19 cellular contexts compared by ENCODE assay signal in genomic region chr4:36310237-36310636, GRCh38. TPM values are rescaled to one million over a fixed set of nuclear protein-coding genes. Genes with fewer than 3 reads are reported as not detected.
A peak's percentile ranks its signal among the peaks of the same experiment; 100 is the strongest.
DNase-seq lines count a peak whose midpoint lies in the region; ATAC-seq, FAIRE-seq and TF ChIP-seq lines count a peak whose summit lies in the region.
"Had no signal": no experiment of that assay in that cellular context is flagged by ENCODE, and none has a peak within 500 bp of the region (broad histone marks: within the 10 kb centered on the region; RNA-seq: fewer than 3 reads in every experiment).

No MANE protein-coding gene starts in this region.

- no peak overlapping the region for H3K4me3 Mint-ChIP-seq in activated CD8-positive, alpha-beta T cell treated with anti-CD3 and anti-CD28 coated beads, Interleukin-2, amount 10 ng/mL, durations not matched to agents 7 days and 5 days
- no peak overlapping the region for H3K4me3 Mint-ChIP-seq in activated CD8-positive, alpha-beta T cell treated with anti-CD3 and anti-CD28 coated beads for 36 hours
- peak overlapping the region; percentile 1 for H3K4me3 Mint-ChIP-seq in activated T-helper 17 cell treated with anti-CD3 and anti-CD28 coated beads, Interleukin-2, amount 50 U/mL, for 72 hours
- no peak overlapping the region for H3K4me3 Mint-ChIP-seq in H9
- H3K4me3 Mint-ChIP-seq: nephron progenitor cell had no signal

- intact Hi-C loops in activated CD8-positive, alpha-beta T cell treated with anti-CD3 and anti-CD28 coated beads for 36 hours (cut with micrococcal nuclease): no loop called here
- intact Hi-C loops in spleen (cut with DNase I; ENCODE audit: low total_unique reads): no loop called here
- intact Hi-C loops in body of pancreas (cut with DNase I): no loop called here

- no peak overlapping the region for H3K9ac ChIP-seq in H9 (ENCODE audit: extremely low read depth, insufficient read length, low read length)

- peaks cover 8% of the 10 kb centered on the region for H3K36me3 Mint-ChIP-seq in activated CD8-positive, alpha-beta T cell treated with anti-CD3 and anti-CD28 coated beads, Interleukin-2, amount 10 ng/mL, durations not matched to agents 7 days and 5 days (ENCODE audit: low read depth)
- H3K36me3 Mint-ChIP-seq in activated CD8-positive, alpha-beta T cell treated with anti-CD3 and anti-CD28 coated beads for 36 hours (ENCODE audit: low read depth): no peaks in the 10 kb centered on the region
- no peaks in the 10 kb centered on the region for H3K36me3 Mint-ChIP-seq in activated T-helper 17 cell treated with anti-CD3 and anti-CD28 coated beads, Interleukin-2, amount 50 U/mL, for 72 hours (ENCODE audit: low read depth)
- no peaks in the 10 kb centered on the region for H3K36me3 Mint-ChIP-seq in H9 (ENCODE audit: insufficient read depth in 1 of 3, low read depth in 3 of 3)

- no peaks in the 10 kb centered on the region for H4K20me1 ChIP-seq in H9 (ENCODE audit: control insufficient read depth, insufficient read depth, insufficient read length)

- no peak overlapping the region for H3K56ac ChIP-seq in H9 (ENCODE audit: insufficient read length, low read depth, low read length)

- H3K27me3 Mint-ChIP-seq in activated CD8-positive, alpha-beta T cell treated with anti-CD3 and anti-CD28 coated beads, Interleukin-2, amount 10 ng/mL, durations not matched to agents 7 days and 5 days (ENCODE audit: low read depth): no peaks in the 10 kb centered on the region
- H3K27me3 Mint-ChIP-seq in activated CD8-positive, alpha-beta T cell treated with anti-CD3 and anti-CD28 coated beads for 36 hours: no peaks in the 10 kb centered on the region
- H3K27me3 Mint-ChIP-seq in activated T-helper 17 cell treated with anti-CD3 and anti-CD28 coated beads, Interleukin-2, amount 50 U/mL, for 72 hours: no peaks in the 10 kb centered on the region
- no peaks in the 10 kb centered on the region for H3K27me3 Mint-ChIP-seq in H9 (ENCODE audit: low read depth)

- TF ChIP-seq POLR2A in spleen (IDR thresholded peaks at IDR 0.05) (no peak), body of pancreas (IDR thresholded peaks at IDR 0.05) (no peak)

- H4K8ac ChIP-seq in H9 (replicated peaks; ENCODE audit: insufficient read length, low read depth, low read length): no peak overlapping the region

- H3K27me3 ChIP-seq in spleen (replicated peaks in 1 of 7): no peaks in the 10 kb centered on the region
- H3K27me3 ChIP-seq in H9 (ENCODE audit: insufficient read depth, low read length): no peaks in the 10 kb centered on the region
- no peaks in the 10 kb centered on the region for H3K27me3 ChIP-seq in body of pancreas
- H3K27me3 ChIP-seq: esophagus muscularis mucosa had no signal

- H3K27ac Mint-ChIP-seq in activated CD8-positive, alpha-beta T cell treated with anti-CD3 and anti-CD28 coated beads, Interleukin-2, amount 10 ng/mL, durations not matched to agents 7 days and 5 days: peak overlapping the region; percentile 5
- H3K27ac Mint-ChIP-seq in activated CD8-positive, alpha-beta T cell treated with anti-CD3 and anti-CD28 coated beads for 36 hours: no peak overlapping the region
- H3K27ac Mint-ChIP-seq in activated T-helper 17 cell treated with anti-CD3 and anti-CD28 coated beads, Interleukin-2, amount 50 U/mL, for 72 hours: no peak overlapping the region
- H3K27ac Mint-ChIP-seq in H9: no peak overlapping the region
- H3K27ac Mint-ChIP-seq: nephron progenitor cell had no signal

- POLR2A ChIA-PET in activated CD8-positive, alpha-beta T cell treated with anti-CD3 and anti-CD28 coated beads, Interleukin-2, amount 10 ng/mL, durations not matched to agents 7 days and 5 days (lab: Charles Lee): interaction anchor here (0.6 to 1.4 kb wide), 2 partner anchors 8 to 66 kb away, joined by 3 to 5 read pairs; partner anchors contain the start of gene ARAP2
- POLR2A ChIA-PET in activated CD8-positive, alpha-beta T cell treated with anti-CD3 and anti-CD28 coated beads for 36 hours (lab: Charles Lee): interaction anchor here (0.8 kb wide), 1 partner anchor 66 kb away, joined by 3 read pairs; the partner anchor contains the start of gene ARAP2

- no peak for DNase-seq in activated CD8-positive, alpha-beta T cell treated with anti-CD3 and anti-CD28 coated beads, Interleukin-2, amount 10 ng/mL, durations not matched to agents 7 days and 5 days
- no peak for DNase-seq in activated CD8-positive, alpha-beta T cell treated with anti-CD3 and anti-CD28 coated beads for 36 hours
- DNase-seq in GM18507 (ENCODE audit: extremely low spot score, insufficient read length, low read depth) (no peak), spleen (no peak), H9 (no peak), body of pancreas (no peak)
- DNase-seq: mesendoderm; NCI-H1092; NCI-H2029 treated with DMSO at 0.1 percent for 48 hours; nephron progenitor cell; stimulated activated CD4-positive, alpha-beta T cell treated with anti-CD3 and anti-CD28 coated beads, Interleukin-4, amount 100 ng/mL, for 1 hour had no signal

- H3K4me1 ChIP-seq in spleen (peaks cover 20 to 65% (median 42%) of the 10 kb centered on the region in 6 donors), H9 (ENCODE audit: insufficient read depth, low read length) (no peaks in the 10 kb centered on the region), body of pancreas (no peaks in the 10 kb centered on the region)
- H3K4me1 ChIP-seq: esophagus muscularis mucosa had no signal

- H2BK12ac ChIP-seq in H9 (ENCODE audit: insufficient read length, low read depth, low read length): no peak overlapping the region

- no peak overlapping the region for H2BK5ac ChIP-seq in H9 (ENCODE audit: insufficient read length, low read length)

- H4K5ac ChIP-seq in H9 (ENCODE audit: insufficient read length, low read depth, low read length): no peak overlapping the region

- no peak overlapping the region for H2AK5ac ChIP-seq in H9 (ENCODE audit: insufficient read length, low read length)

- 23 to 45% (median 38%) methylated on average over 4 of the region's 4 CpGs for WGBS in spleen, 5 donors
- WGBS in H9 (ENCODE audit: extremely low coverage, insufficient read length, low lambda C conversion rate): no CpG with 5 or more reads among the region's 4 CpGs
- 50 to 60% methylated on average over 4 of the region's 4 CpGs for WGBS in body of pancreas, 2 donors

- no peak overlapping the region for H4K91ac ChIP-seq in H9 (ENCODE audit: insufficient read length, low read depth, low read length)

- TF ChIP-seq CTCF in activated CD8-positive, alpha-beta T cell treated with anti-CD3 and anti-CD28 coated beads for 36 hours (IDR thresholded peaks at IDR 0.05): no peak
- TF ChIP-seq CTCF in spleen (IDR thresholded peaks at IDR 0.05 in 8 of 11, conservative IDR thresholded peaks at IDR 0.05 in 3 of 11) (no peak), H9 (conservative IDR thresholded peaks at IDR 0.05) (no peak), body of pancreas (IDR thresholded peaks at IDR 0.05) (no peak)

- H3K4me2 ChIP-seq in H9 (ENCODE audit: insufficient read depth, insufficient read length, low read length): no peak overlapping the region

- CTCF ChIA-PET in activated CD8-positive, alpha-beta T cell treated with anti-CD3 and anti-CD28 coated beads, Interleukin-2, amount 10 ng/mL, durations not matched to agents 7 days and 5 days (lab: Charles Lee): interaction anchor here (0.8 to 1.1 kb wide), 3 partner anchors 25 to 89 kb away, joined by 3 to 5 read pairs (median 3); no protein-coding TSS in a partner anchor
- CTCF ChIA-PET in activated CD8-positive, alpha-beta T cell treated with anti-CD3 and anti-CD28 coated beads for 36 hours (lab: Charles Lee): interaction anchor here (1.1 to 1.3 kb wide), 2 partner anchors 39 to 89 kb away, joined by 3 read pairs; no protein-coding TSS in a partner anchor

- no peak for ATAC-seq in activated CD8-positive, alpha-beta T cell treated with anti-CD3 and anti-CD28 coated beads, Interleukin-2, amount 10 ng/mL, durations not matched to agents 7 days and 5 days
- ATAC-seq in activated CD8-positive, alpha-beta T cell treated with anti-CD3 and anti-CD28 coated beads for 36 hours: no peak
- no peak for ATAC-seq in activated T-helper 17 cell treated with anti-CD3 and anti-CD28 coated beads, Interleukin-2, amount 50 U/mL, for 72 hours (replicated peaks)
- ATAC-seq in GM18909 (IDR thresholded peaks at IDR 0.05; ENCODE audit: poor library complexity, unreplicated experiment) (no peak), body of pancreas (no peak)

- no peak overlapping the region for H3T11ph ChIP-seq in H9 (ENCODE audit: low read length)

- no peak overlapping the region for H3K4ac ChIP-seq in H9 (ENCODE audit: low read depth, low read length)

- no peak overlapping the region for H3K23ac ChIP-seq in H9 (ENCODE audit: insufficient read length, low read depth, low read length)

- no peak overlapping the region for H3K14ac ChIP-seq in H9 (ENCODE audit: insufficient read depth, low read length)

- peaks cover 26% of the 10 kb centered on the region for H3K4me1 Mint-ChIP-seq in activated CD8-positive, alpha-beta T cell treated with anti-CD3 and anti-CD28 coated beads, Interleukin-2, amount 10 ng/mL, durations not matched to agents 7 days and 5 days (ENCODE audit: low read depth)
- peaks cover 17% of the 10 kb centered on the region for H3K4me1 Mint-ChIP-seq in activated CD8-positive, alpha-beta T cell treated with anti-CD3 and anti-CD28 coated beads for 36 hours (ENCODE audit: low read depth)
- H3K4me1 Mint-ChIP-seq in activated T-helper 17 cell treated with anti-CD3 and anti-CD28 coated beads, Interleukin-2, amount 50 U/mL, for 72 hours: peaks cover 13% of the 10 kb centered on the region
- H3K4me1 Mint-ChIP-seq in H9: no peaks in the 10 kb centered on the region
- H3K4me1 Mint-ChIP-seq: nephron progenitor cell had no signal

- no peaks in the 10 kb centered on the region for H3K79me1 ChIP-seq in H9 (ENCODE audit: insufficient read depth, low read depth, low read length, poor library complexity, severe bottlenecking)

- no peak overlapping the region for H2BK20ac ChIP-seq in H9 (ENCODE audit: low read depth, low read length, poor library complexity, severe bottlenecking)

- H3K4me3 ChIP-seq in spleen (peak overlapping the region in 3 of 8 donors; percentile 8 to 46 (median 16)), body of pancreas (no peak overlapping the region)
- H3K4me3 ChIP-seq: esophagus muscularis mucosa, skin epidermis had no signal

- peak overlapping the region in 7 of 8 donors; percentile 4 to 85 (median 74) for H3K27ac ChIP-seq in spleen
- no peak overlapping the region for H3K27ac ChIP-seq in H9 (ENCODE audit: insufficient read length, low read depth, low read length)
- no peak overlapping the region for H3K27ac ChIP-seq in body of pancreas
- H3K27ac ChIP-seq: esophagus muscularis mucosa, skin epidermis, VCaP had no signal

- H2AFZ ChIP-seq in H9 (ENCODE audit: low read length): no peak overlapping the region

- no peak overlapping the region for H3K18ac ChIP-seq in H9 (ENCODE audit: insufficient read length, low read depth, low read length)

- H3K79me2 ChIP-seq in H9 (ENCODE audit: insufficient read depth, low read length): no peaks in the 10 kb centered on the region

- FAIRE-seq in GM18507 (lab: Jason Lieb, UNC): peak; percentile 60

- no peak overlapping the region for H2BK15ac ChIP-seq in H9 (ENCODE audit: low read depth, low read length)

- no peak overlapping the region for H2BK120ac ChIP-seq in H9 (ENCODE audit: low read depth, low read length, poor library complexity, severe bottlenecking)

- H3K23me2 ChIP-seq in H9 (ENCODE audit: insufficient read length, low read depth, low read length, poor library complexity, severe bottlenecking): no peaks in the 10 kb centered on the region

- H3K9me3 Mint-ChIP-seq in activated CD8-positive, alpha-beta T cell treated with anti-CD3 and anti-CD28 coated beads, Interleukin-2, amount 10 ng/mL, durations not matched to agents 7 days and 5 days (ENCODE audit: insufficient read depth): no peaks in the 10 kb centered on the region
- H3K9me3 Mint-ChIP-seq in activated CD8-positive, alpha-beta T cell treated with anti-CD3 and anti-CD28 coated beads for 36 hours: no peaks in the 10 kb centered on the region
- H3K9me3 Mint-ChIP-seq in activated T-helper 17 cell treated with anti-CD3 and anti-CD28 coated beads, Interleukin-2, amount 50 U/mL, for 72 hours: peaks cover 3% of the 10 kb centered on the region
- H3K9me3 Mint-ChIP-seq in H9: no peaks in the 10 kb centered on the region
- H3K9me3 Mint-ChIP-seq: nephron progenitor cell had no signal

- H3K9me3 ChIP-seq in spleen (no peaks in the 10 kb centered on the region), H9 (ENCODE audit: control insufficient read depth, low read depth, low read length) (no peaks in the 10 kb centered on the region), body of pancreas (no peaks in the 10 kb centered on the region)
- H3K9me3 ChIP-seq: esophagus muscularis mucosa had no signal

- H3K36me3 ChIP-seq in spleen: no peaks in the 10 kb centered on the region
- H3K36me3 ChIP-seq in body of pancreas (replicated peaks in 1 of 2; ENCODE audit: insufficient read depth in 1 of 2, low read depth in 2 of 2): no peaks in the 10 kb centered on the region
- H3K36me3 ChIP-seq: esophagus muscularis mucosa had no signal

RNA-seq across cellular contexts. Expression of gene DTHD1, which starts 28.8 kb away (rescaled TPM):
- total RNA-seq in activated CD8-positive, alpha-beta T cell treated with anti-CD3 and anti-CD28 coated beads, Interleukin-2, amount 10 ng/mL, durations not matched to agents 7 days and 5 days: under 1 TPM; 0.26 TPM
- 1 to 10 TPM; 1.2 to 1.3 TPM for total RNA-seq in activated CD8-positive, alpha-beta T cell treated with anti-CD3 and anti-CD28 coated beads for 36 hours
- under 1 TPM; 0.74 to 0.99 TPM for total RNA-seq in activated T-helper 17 cell treated with anti-CD3 and anti-CD28 coated beads, Interleukin-2, amount 50 U/mL, for 72 hours
- total RNA-seq in spleen (10 to 100 TPM in 3 of 7 donors, 1 to 10 TPM in 4; 7.5 to 12.2 (median 9.6) TPM), H9 (2021) (not detected in 2 replicates), body of pancreas (under 1 TPM in 1 of 2 donors, not detected in 1; under 0.01 TPM)
- polyA plus RNA-seq in spleen: under 1 TPM; 0.18 to 0.51 (median 0.24) TPM
- total RNA-seq: NCI-H460, pulmonary artery endothelial cell, Right ventricle myocardium inferior had no signal

Comparison
In these comparisons a context has a peak if more than half of its experiments do, and no peak if none do; other contexts are left out.
1. H3K27ac ChIP-seq: peak in spleen (7 of 8); none in H9 (single experiment) and body of pancreas (0 of 4).